ENCODE assay signal across 9 cellular contexts in genomic region chr20:41005361-41005729, GRCh38. TPM values are rescaled to one million over a fixed set of nuclear protein-coding genes. Genes with fewer than 3 reads are reported as not detected.
A peak's percentile ranks its signal among the peaks of the same experiment; 100 is the strongest.
DNase-seq lines count a peak whose midpoint lies in the region; ATAC-seq and TF ChIP-seq lines count a peak whose summit lies in the region.
"Had no signal": no experiment of that assay in that cellular context is flagged by ENCODE, and none has a peak within 500 bp of the region (broad histone marks: within the 10 kb centered on the region; RNA-seq: fewer than 3 reads in every experiment).

No MANE protein-coding gene starts in this region.

- intact Hi-C loops in vagina (cut with DNase I) = no loop called here

- peak overlapping the region; percentile 82 for H3K27ac ChIP-seq in vagina

- no peak for ATAC-seq in HG03097 (IDR thresholded peaks at IDR 0.05; ENCODE audit: low FRiP score, unreplicated experiment)
- no peak for ATAC-seq in HG03025 (IDR thresholded peaks at IDR 0.05; ENCODE audit: low FRiP score, unreplicated experiment)

- H3K36me3 Mint-ChIP-seq in T-helper 2 cell treated with Interferon-gamma antibody and Interleukin-4, amounts not matched to agents 5 μg/mL and 100 μg/mL, for 36 hours (ENCODE audit: low read depth) = peaks cover 7% of the 10 kb centered on the region

- no peak for TF ChIP-seq POLR2A in vagina (IDR thresholded peaks at IDR 0.05)

- no peaks in the 10 kb centered on the region for H3K27me3 Mint-ChIP-seq in T-helper 2 cell treated with Interferon-gamma antibody and Interleukin-4, amounts not matched to agents 5 μg/mL and 100 μg/mL, for 36 hours (ENCODE audit: low read depth)

- H3K4me1 ChIP-seq in vagina = peaks cover 42% of the 10 kb centered on the region

- DNase-seq in T-helper 2 cell treated with Interferon-gamma antibody and Interleukin-4, amounts not matched to agents 5 μg/mL and 100 μg/mL, for 36 hours (ENCODE audit: low spot score) = no peak
- DNase-seq in T-helper 2 cell (no peak), amniotic epithelial cell (ENCODE audit: low read depth) (peak; percentile 97), kidney glomerular epithelial cell (lab: John Stamatoyannopoulos, UW) (peak; percentile 69), vagina (ENCODE audit: extremely low spot score in 2 of 2) (peak in 1 of 2 donors; percentile 96), globus pallidus (ENCODE audit: low spot score) (no peak)
- DNase-seq: DND-41 had no signal

- H3K27me3 ChIP-seq in vagina = no peaks in the 10 kb centered on the region

- no peak overlapping the region for H3K4me3 ChIP-seq in vagina

- no peak for TF ChIP-seq CTCF in vagina (IDR thresholded peaks at IDR 0.05)

- H3K4me1 Mint-ChIP-seq in T-helper 2 cell treated with Interferon-gamma antibody and Interleukin-4, amounts not matched to agents 5 μg/mL and 100 μg/mL, for 36 hours (ENCODE audit: low read depth) = peaks cover 45% of the 10 kb centered on the region

- H3K9me3 Mint-ChIP-seq in T-helper 2 cell treated with Interferon-gamma antibody and Interleukin-4, amounts not matched to agents 5 μg/mL and 100 μg/mL, for 36 hours = peaks cover 6% of the 10 kb centered on the region

- H3K36me3 ChIP-seq in vagina = no peaks in the 10 kb centered on the region

- no peak overlapping the region for H3K4me3 Mint-ChIP-seq in T-helper 2 cell treated with Interferon-gamma antibody and Interleukin-4, amounts not matched to agents 5 μg/mL and 100 μg/mL, for 36 hours

- no peaks in the 10 kb centered on the region for H3K9me3 ChIP-seq in vagina

- H3K27ac Mint-ChIP-seq in T-helper 2 cell treated with Interferon-gamma antibody and Interleukin-4, amounts not matched to agents 5 μg/mL and 100 μg/mL, for 36 hours = peak overlapping the region; percentile 57

RNA-seq across cellular contexts. Expression of gene TOP1, which starts 23.3 kb away (rescaled TPM):
- total RNA-seq in vagina = 38.1 TPM

Comparison
In these comparisons a context has a peak if more than half of its experiments do, and no peak if none do; other contexts are left out.
1. DNase-seq: peak in amniotic epithelial cell (single experiment) and kidney glomerular epithelial cell (single experiment); none in T-helper 2 cell treated with Interferon-gamma antibody and Interleukin-4, amounts not matched to agents 5 μg/mL and 100 μg/mL, for 36 hours (single experiment), T-helper 2 cell (0 of 5) and globus pallidus (single experiment).